Comparison of ENCODE assay signal across 9 cellular contexts in genomic region chr10:688287-688620, GRCh38. TPM values are rescaled to one million over a fixed set of nuclear protein-coding genes. Genes with fewer than 3 reads are reported as not detected.
DNase-seq lines count a peak whose midpoint lies in the region; ATAC-seq and TF ChIP-seq lines count a peak whose summit lies in the region.
"Had no signal": no experiment of that assay in that cellular context is flagged by ENCODE, and none has a peak within 500 bp of the region (broad histone marks: within the 10 kb centered on the region; RNA-seq: fewer than 3 reads in every experiment).

No MANE protein-coding gene starts in this region.

- H3K9ac ChIP-seq in neural cell (ENCODE audit: low read length), result peak overlapping the region; percentile 98

- in situ Hi-C loops in Panc1 (cut with HindIII; ENCODE audit: low pct_unique_long_range_greater_than_20kb, low sequenced_read_pairs), result no loop called here

- peaks cover 21% of the 10 kb centered on the region for H4K20me1 ChIP-seq in neural cell (ENCODE audit: insufficient read depth)

- peaks cover 6% of the 10 kb centered on the region for H3K4me1 Mint-ChIP-seq in activated naive CD4-positive, alpha-beta T cell treated with anti-CD3 and anti-CD28 coated beads for 36 hours (ENCODE audit: low read depth)

- no peaks in the 10 kb centered on the region for H3K36me3 ChIP-seq in Panc1 (ENCODE audit: control insufficient read depth, insufficient read depth, low read length)
- no peaks in the 10 kb centered on the region for H3K36me3 ChIP-seq in neural cell (ENCODE audit: insufficient read depth, low read length)
- H3K36me3 ChIP-seq in mucosa of descending colon (ENCODE audit: low read depth), result no peaks in the 10 kb centered on the region

- H3K9me2 ChIP-seq in neural cell (ENCODE audit: insufficient read depth, low read length), result no peaks in the 10 kb centered on the region

- peak overlapping the region; percentile 94 for H3K4me2 ChIP-seq in neural cell (ENCODE audit: low read length)

- H3K36me3 Mint-ChIP-seq in activated naive CD4-positive, alpha-beta T cell treated with anti-CD3 and anti-CD28 coated beads for 36 hours (ENCODE audit: low read depth), result no peaks in the 10 kb centered on the region

- H3K4me1 ChIP-seq in Panc1 (ENCODE audit: control insufficient read depth, insufficient read depth, low read length), result peaks cover 14% of the 10 kb centered on the region
- H3K4me1 ChIP-seq in mucosa of descending colon (ENCODE audit: low read depth), result no peaks in the 10 kb centered on the region

- no TSS peak for BruUV-seq in Panc1 (replicated peaks; lab: Mats Ljungman, UMichigan)

- CTCF ChIA-PET in Panc1 (lab: Charles Lee), result interaction anchor here (1.2 kb wide), 1 partner anchor 101 kb away, joined by 3 read pairs; no protein-coding TSS in a partner anchor
- CTCF ChIA-PET in activated naive CD4-positive, alpha-beta T cell treated with anti-CD3 and anti-CD28 coated beads for 36 hours (lab: Charles Lee), result no interaction called here

- peaks cover 3% of the 10 kb centered on the region for H3K9me3 Mint-ChIP-seq in activated naive CD4-positive, alpha-beta T cell treated with anti-CD3 and anti-CD28 coated beads for 36 hours

- no peak overlapping the region for H3K27ac Mint-ChIP-seq in activated naive CD4-positive, alpha-beta T cell treated with anti-CD3 and anti-CD28 coated beads for 36 hours

- intact Hi-C loops in Panc1 (cut with micrococcal nuclease; ENCODE audit: unreplicated experiment), result no loop called here
- intact Hi-C loops in activated naive CD4-positive, alpha-beta T cell treated with anti-CD3 and anti-CD28 coated beads for 36 hours (cut with micrococcal nuclease), result no loop called here
- intact Hi-C loops in mucosa of descending colon (cut with DNase I, micrococcal nuclease), result loop anchor here in 1 of 2 donors (10.0 kb wide), 1 partner anchor 173 kb away; no protein-coding TSS in a partner anchor

- H3K4me3 ChIP-seq in AG09309 (ENCODE audit: control insufficient read depth, low read depth, low read length), result peak overlapping the region; percentile 72
- H3K4me3 ChIP-seq in Panc1 (ENCODE audit: low read depth in 2 of 2, low read length in 2 of 2), result peak overlapping the region; percentile 66 to 71
- H3K4me3 ChIP-seq in fibroblast of mammary gland (ENCODE audit: control insufficient read depth, low read depth, low read length), result peak overlapping the region; percentile 70
- peak overlapping the region; percentile 98 for H3K4me3 ChIP-seq in neural cell (ENCODE audit: low read length)
- no peak overlapping the region for H3K4me3 ChIP-seq in mucosa of descending colon

- H3K79me2 ChIP-seq in neural cell (replicated peaks; ENCODE audit: insufficient read depth, low read length), result peaks cover 51% of the 10 kb centered on the region

- H3K4me3 Mint-ChIP-seq in activated naive CD4-positive, alpha-beta T cell treated with anti-CD3 and anti-CD28 coated beads for 36 hours, result no peak overlapping the region

- H3K9me3 ChIP-seq in Panc1 (ENCODE audit: control insufficient read depth, insufficient read depth, low read depth, low read length), result no peaks in the 10 kb centered on the region
- no peaks in the 10 kb centered on the region for H3K9me3 ChIP-seq in neural cell (ENCODE audit: low read length)
- no peaks in the 10 kb centered on the region for H3K9me3 ChIP-seq in mucosa of descending colon

- H3K27me3 Mint-ChIP-seq in activated naive CD4-positive, alpha-beta T cell treated with anti-CD3 and anti-CD28 coated beads for 36 hours (ENCODE audit: low read depth), result peaks cover 47% of the 10 kb centered on the region

- no peak overlapping the region for H2AFZ ChIP-seq in neural cell (ENCODE audit: low read depth, low read length)

- POLR2A ChIA-PET in Panc1 (lab: Charles Lee), result no interaction called here

- H3K27me3 ChIP-seq in Panc1 (ENCODE audit: control insufficient read depth, insufficient read depth, low read length) (no peaks in the 10 kb centered on the region), neural cell (ENCODE audit: insufficient read depth, low read depth, low read length) (no peaks in the 10 kb centered on the region)

- no peaks in the 10 kb centered on the region for H3F3A ChIP-seq in neural cell (ENCODE audit: insufficient read depth, low read length, poor library complexity, severe bottlenecking)

- no peak for TF ChIP-seq CTCF in AG09309 (IDR thresholded peaks at IDR 0.05; ENCODE audit: control insufficient read depth, insufficient read depth, low read depth, low read length, missing control alignments)
- TF ChIP-seq CTCF in Panc1 (IDR thresholded peaks at IDR 0.05), result no peak
- TF ChIP-seq CTCF in fibroblast of mammary gland (conservative IDR thresholded peaks at IDR 0.05; ENCODE audit: control insufficient read depth, insufficient read depth, low read depth, low read length), result no peak
- TF ChIP-seq CTCF in neural cell (IDR thresholded peaks at IDR 0.05; ENCODE audit: poor library complexity, severe bottlenecking), result no peak
- TF ChIP-seq CTCF in omental fat pad (IDR thresholded peaks at IDR 0.05), result no peak
- TF ChIP-seq CTCF in mucosa of descending colon (IDR thresholded peaks at IDR 0.05), result no peak

- TF ChIP-seq EP300 in neural cell (conservative IDR thresholded peaks at IDR 0.05; ENCODE audit: poor library complexity, severe bottlenecking), result no peak

- no peak for TF ChIP-seq RAD21 in neural cell (conservative IDR thresholded peaks at IDR 0.05)

- H3K27ac ChIP-seq in Panc1 (ENCODE audit: low read length) (peak overlapping the region; percentile 73), neural cell (ENCODE audit: low read length) (peak overlapping the region; percentile 91)
- H3K27ac ChIP-seq: epithelial cell of prostate had no signal

- DNase-seq in AG09309 (ENCODE audit: low read depth) (no peak), Panc1 (ENCODE audit: low read depth, low spot score) (no peak), fibroblast of mammary gland (ENCODE audit: low read depth) (peak; percentile 36), occipital lobe (lab: John Stamatoyannopoulos, UW) (no peak), omental fat pad (ENCODE audit: low spot score) (no peak), mucosa of descending colon (no peak)
- DNase-seq in activated naive CD4-positive, alpha-beta T cell treated with anti-CD3 and anti-CD28 coated beads for 36 hours, result no peak

- no peak for ATAC-seq in Panc1
- ATAC-seq in omental fat pad (ENCODE audit: low FRiP score), result no peak
- ATAC-seq in mucosa of descending colon, result no peak

TF ChIP-seq in neural cell, 6 proteins besides CTCF, POLR2A, EP300 and RAD21:
- TF ChIP-seq TAF1 (IDR thresholded peaks at IDR 0.05; ENCODE audit: low read depth), result no peak
- TF ChIP-seq MXI1 (conservative IDR thresholded peaks at IDR 0.05; ENCODE audit: poor library complexity, severe bottlenecking), result no peak
- no peak for TF ChIP-seq SMC3 (conservative IDR thresholded peaks at IDR 0.05; ENCODE audit: poor library complexity)
- TF ChIP-seq POLR2AphosphoS5 (IDR thresholded peaks at IDR 0.05), result no peak

RNA-seq across cellular contexts. Expression of gene DIP2C, which starts 1.2 kb away (rescaled TPM):
- total RNA-seq in Panc1 (2021; ENCODE audit: unreplicated experiment) (13.2 TPM), occipital lobe (42.0 TPM), omental fat pad (10 to 100 TPM; 19.7 to 56.5 (median 31.1) TPM), mucosa of descending colon (10 to 100 TPM in 1 of 3 donors, 1 to 10 TPM in 2; 8.0 to 72.0 (median 8.5) TPM)
- 12.1 TPM for polyA plus RNA-seq in Panc1 (2012; ENCODE audit: insufficient read length)
- 24.1 and 25.6 TPM in 2 replicates for polyA plus RNA-seq in neural cell
- 64.8 and 67.7 TPM in 2 replicates for polyA minus RNA-seq in neural cell
- under 1 TPM; 0.67 to 0.91 TPM for total RNA-seq in activated naive CD4-positive, alpha-beta T cell treated with anti-CD3 and anti-CD28 coated beads for 36 hours
